ENCODE assay signal across 8 cellular contexts in the genomic region with DNA sequence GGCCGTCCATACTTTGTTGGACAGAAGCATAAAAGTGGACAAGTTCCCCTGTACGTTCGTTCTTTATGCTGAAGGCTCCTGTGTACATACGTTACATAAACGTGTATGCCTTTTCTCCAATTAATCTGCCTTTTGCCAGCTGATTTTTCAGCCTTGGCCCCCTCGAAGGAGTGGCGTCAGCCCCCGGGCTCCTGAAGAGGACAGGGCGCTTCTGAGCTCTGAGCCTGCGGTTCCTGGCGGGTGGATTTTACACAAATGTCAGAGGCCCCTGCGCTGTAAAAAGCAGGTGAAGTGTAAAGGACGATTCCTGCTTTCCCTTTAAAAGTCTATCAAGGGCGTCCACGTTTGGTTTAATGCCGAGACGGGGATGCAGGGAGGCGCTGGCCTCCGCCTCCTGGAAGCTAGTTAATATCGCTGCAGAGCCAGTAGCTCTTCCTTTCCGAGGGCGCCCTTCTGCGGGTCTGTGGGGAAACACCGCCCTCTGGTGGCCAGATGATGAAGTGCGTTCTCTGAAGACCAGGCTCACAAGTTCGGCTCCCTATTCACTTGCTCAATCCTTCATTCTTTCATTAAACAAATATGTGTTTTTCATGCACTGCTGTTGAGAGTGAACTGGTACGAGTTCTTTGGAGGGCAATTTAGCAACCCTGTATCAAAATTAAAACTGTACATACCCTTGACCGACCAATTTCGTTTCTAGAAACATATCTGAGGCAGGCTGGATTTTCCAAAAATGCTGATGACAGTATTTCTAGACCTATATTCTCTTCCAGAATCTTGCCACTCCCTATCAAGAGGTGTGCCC.
DNase-seq lines count a peak whose midpoint lies in the region; ATAC-seq and TF ChIP-seq lines count a peak whose summit lies in the region.

No MANE protein-coding gene starts in this region.

- peak; percentile 50 for DNase-seq in AG09309 (ENCODE audit: low read depth)
- peak; percentile 68 for DNase-seq in GM19240 (ENCODE audit: insufficient read length, low spot score)
- DNase-seq in NB4 (ENCODE audit: low read depth), result peak; percentile 85
- peak; percentile 82 for DNase-seq in activated naive CD8-positive, alpha-beta T cell treated with anti-CD3 and anti-CD28 coated beads, Interleukin-2, amount 50 U/mL, for 24 hours
- peak; percentile 66 to 85 (median 74) for DNase-seq in heart left ventricle
- DNase-seq in pulmonary artery endothelial cell (ENCODE audit: low read depth, low spot score), result peak; percentile 29
- peak in 1 of 2 donors; percentile 93 for DNase-seq in vagina (ENCODE audit: extremely low spot score in 2 of 2)

- H3K4me2 ChIP-seq in SU-DHL-6 (ENCODE audit: low read depth, low read length, poor library complexity, severe bottlenecking), result no peak overlapping the region

- H3K27ac ChIP-seq in SU-DHL-6 (ENCODE audit: low read depth, low read length) (no peak overlapping the region), heart left ventricle (no peak overlapping the region), vagina (no peak overlapping the region)

- H3K4me1 ChIP-seq in heart left ventricle (peaks cover 0 to 7% (median 0%) of the 10 kb centered on the region in 12 donors), vagina (no peaks in the 10 kb centered on the region)

- no peaks in the 10 kb centered on the region for H4K20me1 ChIP-seq in SU-DHL-6 (ENCODE audit: low read depth, low read length)

- H3K9me2 ChIP-seq in SU-DHL-6 (replicated peaks; ENCODE audit: insufficient read depth, low read length), result no peaks in the 10 kb centered on the region

- no peaks in the 10 kb centered on the region for H3K9me3 Mint-ChIP-seq in activated naive CD8-positive, alpha-beta T cell treated with anti-CD3 and anti-CD28 coated beads, Interleukin-2, amount 50 U/mL, for 24 hours

- H3K4me3 ChIP-seq in AG09309 (ENCODE audit: control insufficient read depth, low read depth, low read length) (no peak overlapping the region; the same call in 1 of the 2 replicates), NB4 (ENCODE audit: low read depth, low read length) (no peak overlapping the region), SU-DHL-6 (ENCODE audit: insufficient read depth, low read length, poor library complexity, severe bottlenecking) (no peak overlapping the region), heart left ventricle (peak overlapping the region in 8 of 12 donors; percentile 12 to 46 (median 28)), vagina (peak overlapping the region; percentile 0 to 9)

- no peak overlapping the region for H3K4me3 Mint-ChIP-seq in activated naive CD8-positive, alpha-beta T cell treated with anti-CD3 and anti-CD28 coated beads, Interleukin-2, amount 50 U/mL, for 24 hours

- no peaks in the 10 kb centered on the region for H3F3A ChIP-seq in SU-DHL-6 (ENCODE audit: insufficient read depth)

- no peaks in the 10 kb centered on the region for H3K27me3 ChIP-seq in SU-DHL-6 (ENCODE audit: low read length)
- no peaks in the 10 kb centered on the region for H3K27me3 ChIP-seq in heart left ventricle
- H3K27me3 ChIP-seq in vagina, result no peaks in the 10 kb centered on the region

- intact Hi-C loops in heart left ventricle (cut with DNase I) (loop anchor here (1.0 to 10.0 kb wide), 11 partner anchors 40 to 1126 kb away; no protein-coding TSS in a partner anchor), vagina (cut with DNase I) (loop anchor here (5.0 to 10.0 kb wide), 3 partner anchors 216 to 511 kb away; partner anchors contain the start of gene CDK8)

- no peaks in the 10 kb centered on the region for H3K36me3 Mint-ChIP-seq in activated naive CD8-positive, alpha-beta T cell treated with anti-CD3 and anti-CD28 coated beads, Interleukin-2, amount 50 U/mL, for 24 hours (ENCODE audit: low read depth)

- WGBS in heart left ventricle, 4 donors, result 24 to 25% (median 25%) methylated on average over 29 of the region's 29 CpGs

- no peak overlapping the region for H2AFZ ChIP-seq in SU-DHL-6 (ENCODE audit: low read depth, low read length, severe bottlenecking)

- peaks cover 7% of the 10 kb centered on the region for H3K27me3 Mint-ChIP-seq in activated naive CD8-positive, alpha-beta T cell treated with anti-CD3 and anti-CD28 coated beads, Interleukin-2, amount 50 U/mL, for 24 hours

- no peaks in the 10 kb centered on the region for H3K79me2 ChIP-seq in SU-DHL-6 (ENCODE audit: insufficient read depth, low read length)

- H3K9me3 ChIP-seq in SU-DHL-6 (ENCODE audit: insufficient read depth, low read length), result no peaks in the 10 kb centered on the region
- H3K9me3 ChIP-seq in heart left ventricle, result peaks cover 0 to 5% (median 0%) of the 10 kb centered on the region in 12 donors
- no peaks in the 10 kb centered on the region for H3K9me3 ChIP-seq in vagina

- H3K9ac ChIP-seq in SU-DHL-6 (ENCODE audit: low read length), result no peak overlapping the region

- peak; percentile 95 for TF ChIP-seq CTCF in AG09309 (IDR thresholded peaks at IDR 0.05; ENCODE audit: control insufficient read depth, insufficient read depth, low read depth, low read length, missing control alignments)
- peak; percentile 93 for TF ChIP-seq CTCF in NB4 (IDR thresholded peaks at IDR 0.05; ENCODE audit: low read depth, low read length)
- peak; percentile 84 for TF ChIP-seq CTCF in SU-DHL-6 (IDR thresholded peaks at IDR 0.05; ENCODE audit: insufficient read depth, low read length, poor library complexity, severe bottlenecking)
- peak; percentile 92 to 99 (median 98) for TF ChIP-seq CTCF in heart left ventricle (IDR thresholded peaks at IDR 0.05)
- TF ChIP-seq CTCF in vagina (IDR thresholded peaks at IDR 0.05), result peak; percentile 88 to 99 (median 93)

- H3K27ac Mint-ChIP-seq in activated naive CD8-positive, alpha-beta T cell treated with anti-CD3 and anti-CD28 coated beads, Interleukin-2, amount 50 U/mL, for 24 hours, result no peak overlapping the region

- peak; percentile 51 for ATAC-seq in activated naive CD8-positive, alpha-beta T cell treated with anti-CD3 and anti-CD28 coated beads, Interleukin-2, amount 50 U/mL, for 24 hours
- ATAC-seq in heart left ventricle, result peak; percentile 62 to 91 (median 83)

- no peaks in the 10 kb centered on the region for H3K4me1 Mint-ChIP-seq in activated naive CD8-positive, alpha-beta T cell treated with anti-CD3 and anti-CD28 coated beads, Interleukin-2, amount 50 U/mL, for 24 hours

- no peak for TF ChIP-seq POLR2A in NB4 (IDR thresholded peaks at IDR 0.05; ENCODE audit: extremely low read depth, insufficient read length)
- TF ChIP-seq POLR2A in heart left ventricle (IDR thresholded peaks at IDR 0.05), result no peak
- no peak for TF ChIP-seq POLR2A in vagina (IDR thresholded peaks at IDR 0.05)

- H3K36me3 ChIP-seq in SU-DHL-6 (ENCODE audit: low read length) (no peaks in the 10 kb centered on the region), heart left ventricle (no peaks in the 10 kb centered on the region), vagina (no peaks in the 10 kb centered on the region)

Comparison
In these comparisons a context has a peak if more than half of its experiments do, and no peak if none do; other contexts are left out.
1. H3K4me3 ChIP-seq: peak in heart left ventricle (8 of 12) and vagina (2 of 2); none in AG09309 (single experiment), NB4 (single experiment) and SU-DHL-6 (single experiment).
2. Peak in every context shown above with its lines, with median percentiles within 50 percentile points of each other: CTCF ChIP-seq.